21 cellular contexts compared by ENCODE assay signal in genomic region chr11:104380358-104380757, GRCh38.
"Had no signal": no experiment of that assay in that cellular context is flagged by ENCODE, and none has a peak within 500 bp of the region (broad histone marks: within the 10 kb centered on the region; RNA-seq: fewer than 3 reads in every experiment).

No MANE protein-coding gene starts in this region.

- DNase-seq: activated naive CD8-positive, alpha-beta T cell treated with anti-CD3 and anti-CD28 coated beads for 36 hours; activated T-cell treated with anti-CD3 and anti-CD28 coated beads, Interleukin-2, amount 50 U/mL, for 1 hour; caudate nucleus; dermis blood vessel endothelial cell; effector CD8-positive, alpha-beta T cell; erythroblast; glutamatergic neuron; immature natural killer cell; left ventricle myocardium superior; nephron progenitor cell; right cardiac atrium; small intestine; stimulated activated CD4-positive, alpha-beta T cell treated with anti-CD3 and anti-CD28 coated beads, Interleukin-2, amount 100 ng/mL, for 24 hours; stomach; T-helper 9 cell; transverse colon; uterus had no signal

- H3K36me3 ChIP-seq: stomach, suprapubic skin, transverse colon, uterus had no signal

- H3K4me1 Mint-ChIP-seq: activated naive CD8-positive, alpha-beta T cell treated with anti-CD3 and anti-CD28 coated beads for 36 hours; brain; immature natural killer cell; nephron progenitor cell; stimulated activated effector memory CD8-positive, alpha-beta T cell treated with anti-CD3 and anti-CD28 coated beads, Interleukin-12 subunit alpha, Interleukin-12 subunit beta, amount 100 ng/mL, for 72 hours had no signal

- H3K4me3 ChIP-seq: hepatocyte, stomach, suprapubic skin, transverse colon, uterus had no signal

- H3K27me3 ChIP-seq: hepatocyte, stomach, suprapubic skin, transverse colon, uterus had no signal

- H3K27me3 Mint-ChIP-seq: activated naive CD8-positive, alpha-beta T cell treated with anti-CD3 and anti-CD28 coated beads for 36 hours; brain had no signal

- H3K9me3 Mint-ChIP-seq: activated naive CD8-positive, alpha-beta T cell treated with anti-CD3 and anti-CD28 coated beads for 36 hours; nephron progenitor cell; stimulated activated effector memory CD8-positive, alpha-beta T cell treated with anti-CD3 and anti-CD28 coated beads, Interleukin-12 subunit alpha, Interleukin-12 subunit beta, amount 100 ng/mL, for 72 hours had no signal

- H3K27ac Mint-ChIP-seq: activated naive CD8-positive, alpha-beta T cell treated with anti-CD3 and anti-CD28 coated beads for 36 hours; brain; immature natural killer cell; nephron progenitor cell; stimulated activated effector memory CD8-positive, alpha-beta T cell treated with anti-CD3 and anti-CD28 coated beads, Interleukin-12 subunit alpha, Interleukin-12 subunit beta, amount 100 ng/mL, for 72 hours had no signal

- H3K4me3 Mint-ChIP-seq: activated naive CD8-positive, alpha-beta T cell treated with anti-CD3 and anti-CD28 coated beads for 36 hours; brain; immature natural killer cell; nephron progenitor cell; stimulated activated effector memory CD8-positive, alpha-beta T cell treated with anti-CD3 and anti-CD28 coated beads, Interleukin-12 subunit alpha, Interleukin-12 subunit beta, amount 100 ng/mL, for 72 hours had no signal

- H3K9me3 ChIP-seq: stomach, suprapubic skin, transverse colon, uterus had no signal

- H3K36me3 Mint-ChIP-seq: activated naive CD8-positive, alpha-beta T cell treated with anti-CD3 and anti-CD28 coated beads for 36 hours; brain; immature natural killer cell; stimulated activated effector memory CD8-positive, alpha-beta T cell treated with anti-CD3 and anti-CD28 coated beads, Interleukin-12 subunit alpha, Interleukin-12 subunit beta, amount 100 ng/mL, for 72 hours had no signal
